Comparison of ENCODE assay signal across 2 cellular contexts in the genomic region with DNA sequence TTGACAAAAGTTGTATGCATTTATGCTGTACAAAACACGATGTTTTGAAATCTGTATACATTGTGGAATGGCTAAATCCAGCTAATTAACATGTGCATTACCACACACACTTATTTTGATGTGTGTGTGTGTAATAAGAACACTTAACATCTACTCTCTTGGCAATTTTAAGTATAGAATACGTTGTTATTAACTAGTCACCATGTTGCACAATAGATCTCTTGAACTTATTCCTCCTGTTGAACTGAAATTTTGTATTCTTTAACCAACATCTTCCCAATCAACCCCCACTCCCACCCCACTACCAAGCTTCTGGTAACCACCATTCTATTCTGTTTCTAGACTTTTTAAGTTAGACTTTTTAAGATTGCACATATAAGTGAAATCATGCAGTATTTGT.
A peak's percentile ranks its signal among the peaks of the same experiment; 100 is the strongest.
TF ChIP-seq lines count a peak whose summit lies in the region.

No MANE protein-coding gene starts in this region.

TF ChIP-seq in IMR-90, 13 proteins besides CTCF, POLR2A, EP300 and RAD21:
- TF ChIP-seq CHD1 (IDR thresholded peaks at IDR 0.05; ENCODE audit: low read depth, low read length) (no peak), CEBPB (IDR thresholded peaks at IDR 0.05; ENCODE audit: low read depth, low read length) (peak; percentile 62)

TF ChIP-seq in K562, 482 proteins besides CTCF, POLR2A, EP300 and RAD21:
- TF ChIP-seq CEBPG (CRISPR knock-in tag; IDR thresholded peaks at IDR 0.05) (no peak), CEBPG (tag; conservative IDR thresholded peaks at IDR 0.05 in 1 of 2, IDR thresholded peaks at IDR 0.05 in 1 of 2) (peak; percentile 32 to 65; a peak in 2 of 4 replicates), RBM17 (IDR thresholded peaks at IDR 0.05; ENCODE audit: borderline replicate concordance, low read depth, low read length) (no peak), CEBPB (tag; IDR thresholded peaks at IDR 0.05) (peak; percentile 73)
